20 cellular contexts compared by ENCODE assay signal in the genomic region with DNA sequence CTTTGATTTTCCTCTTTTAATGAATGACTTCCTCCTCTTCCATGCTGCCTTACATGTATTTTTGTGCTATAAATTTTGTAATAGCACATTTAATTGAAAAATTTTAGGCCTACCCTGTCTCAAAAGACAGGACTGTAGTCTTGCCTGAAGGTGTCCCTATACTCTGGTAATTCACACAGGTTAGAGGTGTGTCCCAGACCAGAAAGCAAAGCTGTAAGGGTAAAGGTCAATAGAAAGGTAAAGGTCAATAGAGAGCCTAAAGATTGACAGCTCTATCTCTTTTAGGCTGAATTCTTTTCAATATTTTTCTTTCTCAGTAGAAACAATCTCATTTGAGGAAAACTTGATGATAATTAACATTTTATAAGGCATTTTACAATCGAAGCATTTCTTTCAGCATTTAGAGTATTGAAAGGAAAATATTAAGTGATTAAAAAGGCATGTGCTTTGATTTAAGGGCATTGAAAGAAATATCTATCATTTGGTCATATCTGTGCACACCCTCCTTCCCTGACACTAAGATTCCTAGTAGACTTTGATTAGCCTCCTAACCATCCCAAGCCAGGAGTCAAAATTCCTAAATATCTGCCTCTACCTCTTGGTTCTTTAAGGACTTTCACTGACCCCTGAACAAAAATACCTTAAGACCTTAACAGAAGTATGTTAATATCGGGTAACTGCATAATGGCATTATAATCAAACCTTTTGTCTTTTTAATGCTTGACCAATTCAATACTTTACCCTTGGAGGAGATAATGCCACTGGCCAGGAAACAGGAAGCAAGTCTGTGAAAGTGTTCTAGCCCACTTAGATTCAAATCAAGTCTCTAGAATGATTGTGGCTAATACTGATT.
"Had no signal": no experiment of that assay in that cellular context is flagged by ENCODE, and none has a peak within 500 bp of the region (broad histone marks: within the 10 kb centered on the region; RNA-seq: fewer than 3 reads in every experiment).

No MANE protein-coding gene starts in this region.

- H3K4me3 ChIP-seq: breast epithelium, coronary artery, gastrocnemius medialis, pancreas, thyroid gland had no signal

- FAIRE-seq: pancreas had no signal

- H3K27ac ChIP-seq: breast epithelium, coronary artery, gastrocnemius medialis, pancreas, thyroid gland had no signal

- H3K27me3 ChIP-seq: breast epithelium, gastrocnemius medialis, pancreas, thyroid gland had no signal

- H3K36me3 ChIP-seq: breast epithelium, gastrocnemius medialis, pancreas, thyroid gland had no signal

- DNase-seq: activated CD4-positive, alpha-beta T cell treated with anti-CD3 and anti-CD28 coated beads, Interleukin-2, amount 10 ng/mL, durations not matched to agents 7 days and 5 days; activated CD8-positive, alpha-beta T cell treated with anti-CD3 and anti-CD28 coated beads, Interleukin-2, amount 10 ng/mL, durations not matched to agents 7 days and 5 days; activated naive CD4-positive, alpha-beta T cell treated with anti-CD3 and anti-CD28 coated beads, Interleukin-2, amount 50 U/mL, for 16 hours; activated T-cell treated with anti-CD3 and anti-CD28 coated beads, Interleukin-2, amount 50 U/mL, for 24 hours; aorta; effector CD4-positive, alpha-beta T cell; gastrocnemius medialis; head of caudate nucleus; left ventricle myocardium superior; mesenchymal stem cell; naive thymus-derived CD8-positive, alpha-beta T cell; pancreas; stimulated activated CD8-positive, alpha-beta memory T cell treated with anti-CD3 and anti-CD28 coated beads, Interleukin-4, amount 100 ng/mL, for 48 hours; stimulated activated naive CD4-positive, alpha-beta T cell treated with Interleukin-2 at 50 U/mL for 16 hours; thyroid gland had no signal

- ATAC-seq: activated CD4-positive, CD25-positive, alpha-beta regulatory T cell treated with anti-CD3 and anti-CD28 coated beads, Interleukin-2, amount 50 U/mL, for 24 hours; activated CD8-positive, alpha-beta T cell treated with anti-CD3 and anti-CD28 coated beads, Interleukin-2, amount 10 ng/mL, durations not matched to agents 7 days and 5 days; esophagus mucosa; gastrocnemius medialis; naive thymus-derived CD8-positive, alpha-beta T cell; pancreas; sciatic nerve had no signal

- H3K4me1 ChIP-seq: breast epithelium, thyroid gland had no signal

- H3K9me3 ChIP-seq: breast epithelium, gastrocnemius medialis, pancreas, thyroid gland had no signal
